1 cellular context compared by ENCODE assay signal in the genomic region with DNA sequence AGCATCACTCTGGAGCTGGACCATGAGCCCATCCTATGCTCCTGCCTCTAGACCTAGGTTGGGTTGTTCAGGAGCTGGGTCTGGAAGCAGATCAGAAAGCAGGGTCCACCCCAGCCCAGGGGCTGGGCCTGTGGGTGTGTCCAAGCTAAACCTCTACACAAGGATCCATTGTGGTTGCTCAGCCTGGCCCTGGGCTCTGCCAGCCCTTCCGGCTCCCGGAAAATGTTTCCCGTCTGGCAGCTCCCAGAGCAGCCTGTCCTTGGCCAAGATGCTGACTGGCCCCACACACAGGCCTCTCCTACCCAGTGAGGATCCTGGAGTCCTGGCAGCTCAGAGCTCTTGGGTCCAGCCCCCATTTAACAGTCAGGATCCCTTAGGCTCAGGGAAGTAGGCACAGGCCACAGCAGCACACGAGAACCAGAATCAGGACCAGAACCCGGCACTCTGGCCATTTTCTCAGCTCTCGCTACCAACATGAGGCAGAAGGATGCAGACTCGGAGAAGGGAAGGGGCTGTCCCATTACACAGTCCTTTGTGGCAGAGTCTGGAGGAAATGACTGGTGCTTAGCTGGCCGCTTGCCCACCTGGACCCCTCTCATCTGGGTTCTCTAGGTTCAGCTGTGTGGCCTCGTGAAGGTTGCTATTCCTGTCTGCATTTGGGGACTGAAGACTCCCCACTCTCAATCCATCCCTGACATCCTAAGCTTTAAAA.
TF ChIP-seq lines count a peak whose summit lies in the region.

No MANE protein-coding gene starts in this region.

TF ChIP-seq in IMR-90, 13 proteins besides CTCF, POLR2A, EP300 and RAD21 (continued from another document):
- TF ChIP-seq BHLHE40 (IDR thresholded peaks at IDR 0.05; ENCODE audit: low read depth, low read length): no peak
- no peak for TF ChIP-seq MAZ (IDR thresholded peaks at IDR 0.05; ENCODE audit: borderline replicate concordance, low read depth, low read length)
- no peak for TF ChIP-seq MAFK (IDR thresholded peaks at IDR 0.05; ENCODE audit: low read depth, low read length)
- TF ChIP-seq NFE2L2 (IDR thresholded peaks at IDR 0.05; ENCODE audit: low read depth, low read length): no peak
- TF ChIP-seq MXI1 (IDR thresholded peaks at IDR 0.05; ENCODE audit: borderline replicate concordance, low read depth, low read length): no peak
